Comparison of ENCODE assay signal across 24 cellular contexts in the genomic region with DNA sequence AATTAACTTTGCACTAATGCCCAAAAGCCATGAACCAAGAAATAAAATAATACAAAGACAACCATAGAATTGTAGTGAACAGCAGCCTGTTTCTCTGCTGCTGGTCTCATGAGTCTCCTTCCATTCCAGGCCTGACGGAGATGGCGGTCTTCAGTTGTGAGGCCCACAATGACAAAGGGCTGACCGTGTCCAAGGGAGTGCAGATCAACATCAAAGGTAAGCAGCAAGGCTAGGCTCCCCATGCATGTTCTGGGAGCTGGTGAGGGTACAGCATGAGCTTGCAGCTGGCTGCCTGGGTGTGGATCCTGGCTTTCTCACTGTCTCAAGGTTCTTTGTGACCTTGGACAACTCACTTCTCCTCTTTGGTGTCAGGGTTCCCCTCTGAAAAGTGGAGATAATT.
"Had no signal": no experiment of that assay in that cellular context is flagged by ENCODE, and none has a peak within 500 bp of the region (broad histone marks: within the 10 kb centered on the region; RNA-seq: fewer than 3 reads in every experiment).

No MANE protein-coding gene starts in this region.

- H3K36me3 Mint-ChIP-seq: immature natural killer cell had no signal

- H3K4me3 Mint-ChIP-seq: immature natural killer cell, mesothelial cell of epicardium had no signal

- ATAC-seq: foreskin keratinocyte, gastroesophageal sphincter, heart left ventricle, left colon, left lobe of liver, left ventricle myocardium superior, lower lobe of right lung, mucosa of descending colon had no signal

- FAIRE-seq: colon, endometrium, frontal cortex, kidney had no signal

- H3K9me3 ChIP-seq: esophagus muscularis mucosa, gastroesophageal sphincter, heart left ventricle, lower lobe of right lung, mucosa of descending colon had no signal

- H3K27ac ChIP-seq: esophagus muscularis mucosa, foreskin keratinocyte, gastroesophageal sphincter, hepatocyte, lower lobe of right lung had no signal

- H3K4me2 ChIP-seq: hepatocyte had no signal

- H3K27ac Mint-ChIP-seq: immature natural killer cell, mesothelial cell of epicardium had no signal

- H3K27me3 ChIP-seq: dorsolateral prefrontal cortex, esophagus muscularis mucosa, gastroesophageal sphincter, heart left ventricle, hepatocyte had no signal

- H2AFZ ChIP-seq: hepatocyte had no signal

- H3K9me3 Mint-ChIP-seq: immature natural killer cell, mesothelial cell of epicardium had no signal

- DNase-seq: dorsolateral prefrontal cortex; effector CD4-positive, alpha-beta T cell; effector memory CD4-positive, alpha-beta T cell; foreskin keratinocyte; heart left ventricle; hypothalamus; immature natural killer cell; islet precursor cell; kidney; kidney glomerular epithelial cell; left colon; left ventricle myocardium superior; lower lobe of right lung; mesenchymal stem cell; mucosa of descending colon had no signal

- H3K4me1 Mint-ChIP-seq: immature natural killer cell had no signal

- H3K4me1 ChIP-seq: lower lobe of right lung had no signal

- H3K4me3 ChIP-seq: coronary artery, dorsolateral prefrontal cortex, esophagus muscularis mucosa, gastroesophageal sphincter, heart left ventricle, hepatocyte, lower lobe of right lung, mucosa of descending colon had no signal
